In genomic region chr20:13008761-13009681, GRCh38 we compare ENCODE assay signal across 8 cellular contexts. TPM values are rescaled to one million over a fixed set of nuclear protein-coding genes. Genes with fewer than 3 reads are reported as not detected.
DNase-seq lines count a peak whose midpoint lies in the region; ATAC-seq, FAIRE-seq and TF ChIP-seq lines count a peak whose summit lies in the region.

Gene SPTLC3, plus strand, starts transcription at chr20:13008972. Its CDS starts 296 bp downstream, at chr20:13009268.

- peak within 1 kb of the TSS; percentile 61 for H3K4me3 Mint-ChIP-seq in activated T-cell treated with anti-CD3 and anti-CD28 coated beads, Interleukin-2, amount 50 U/mL, for 4 hours
- H3K4me3 Mint-ChIP-seq in osteocyte (ENCODE audit: unreplicated experiment) = peak within 1 kb of the TSS; percentile 72

- H3K36me3 Mint-ChIP-seq in activated T-cell treated with anti-CD3 and anti-CD28 coated beads, Interleukin-2, amount 50 U/mL, for 4 hours (ENCODE audit: insufficient read depth) = no peaks in the 10 kb centered on the region
- no peaks in the 10 kb centered on the region for H3K36me3 Mint-ChIP-seq in osteocyte (ENCODE audit: unreplicated experiment)

- H3K4me3 ChIP-seq in SJSA1 (peak within 1 kb of the TSS; percentile 34), fibroblast of villous mesenchyme (ENCODE audit: low read depth, low read length) (peak within 1 kb of the TSS; percentile 69)

- H3K27ac ChIP-seq in SJSA1 = peak within 1 kb of the TSS; percentile 54

- peaks cover 38% of the 10 kb centered on the region for H3K4me1 ChIP-seq in SJSA1 (replicated peaks)

- peak; percentile 47 to 49 for ATAC-seq in activated T-cell treated with anti-CD3 and anti-CD28 coated beads, Interleukin-2, amount 50 U/mL, for 4 hours
- peak; percentile 10 for ATAC-seq in HG02943 (IDR thresholded peaks at IDR 0.05; ENCODE audit: low read depth, unreplicated experiment)

- no peaks in the 10 kb centered on the region for H3K9me3 ChIP-seq in SJSA1 (replicated peaks)

- TF ChIP-seq CTCF in fibroblast of villous mesenchyme (IDR thresholded peaks at IDR 0.05; ENCODE audit: insufficient read depth, low read depth, low read length) (peak; percentile 2), osteocyte (IDR thresholded peaks at IDR 0.05) (peak; percentile 20), D721Med (IDR thresholded peaks at IDR 0.05; ENCODE audit: insufficient read depth, missing control alignments) (no peak)

- H3K27ac Mint-ChIP-seq in osteocyte (ENCODE audit: unreplicated experiment) = peak within 1 kb of the TSS; percentile 65

- H3K27me3 Mint-ChIP-seq in activated T-cell treated with anti-CD3 and anti-CD28 coated beads, Interleukin-2, amount 50 U/mL, for 4 hours (ENCODE audit: low read depth) = peaks cover 1% of the 10 kb centered on the region
- no peaks in the 10 kb centered on the region for H3K27me3 Mint-ChIP-seq in osteocyte (ENCODE audit: unreplicated experiment)

- H3K36me3 ChIP-seq in SJSA1 = no peaks in the 10 kb centered on the region

- H3K9me3 Mint-ChIP-seq in activated T-cell treated with anti-CD3 and anti-CD28 coated beads, Interleukin-2, amount 50 U/mL, for 4 hours = no peaks in the 10 kb centered on the region
- no peaks in the 10 kb centered on the region for H3K9me3 Mint-ChIP-seq in osteocyte (ENCODE audit: unreplicated experiment)

- no peak for DNase-seq in activated T-cell treated with anti-CD3 and anti-CD28 coated beads, Interleukin-2, amount 50 U/mL, for 4 hours
- DNase-seq in activated T-cell treated with anti-CD3 and anti-CD28 coated beads for 4 hours (no peak), SJSA1 (ENCODE audit: low read depth in 1 of 2, low spot score in 2 of 2) (peak in 1 of 2 experiments; percentile 41), fibroblast of villous mesenchyme (ENCODE audit: low read depth) (peak; percentile 64), osteocyte (ENCODE audit: extremely low spot score, unreplicated experiment) (no peak), D721Med (ENCODE audit: insufficient read length, low spot score) (no peak), DMS114 treated with DMSO at 0.1 percent for 48 hours (lab: John Stamatoyannopoulos, UW; ENCODE audit: unreplicated experiment) (no peak)

- FAIRE-seq in D721Med (lab: Jason Lieb, UNC) = no peak

- peaks cover 19% of the 10 kb centered on the region for H3K4me1 Mint-ChIP-seq in activated T-cell treated with anti-CD3 and anti-CD28 coated beads, Interleukin-2, amount 50 U/mL, for 4 hours (ENCODE audit: low read depth)
- peaks cover 53% of the 10 kb centered on the region for H3K4me1 Mint-ChIP-seq in osteocyte (ENCODE audit: unreplicated experiment)

- no peaks in the 10 kb centered on the region for H3K27me3 ChIP-seq in SJSA1 (replicated peaks)

RNA-seq across cellular contexts. Expression of gene SPTLC3, which starts in this region (rescaled TPM):
- total RNA-seq in activated T-cell treated with anti-CD3 and anti-CD28 coated beads, Interleukin-2, amount 50 U/mL, for 4 hours = under 1 TPM; 0.16 to 0.71 (median 0.23) TPM
- 4.5 and 13.6 TPM in 2 replicates for total RNA-seq in SJSA1 (2014; rRNA removed; shearing (Covaris generic))
- under 0.01 and 0.97 TPM in 2 replicates for total RNA-seq in fibroblast of villous mesenchyme
- total RNA-seq in osteocyte = 5.0 and 5.8 TPM in 2 replicates

Comparison
In these comparisons a context has a peak if more than half of its experiments do, and no peak if none do; other contexts are left out.
1. Peak in ATAC-seq in activated T-cell treated with anti-CD3 and anti-CD28 coated beads, Interleukin-2, amount 50 U/mL, for 4 hours; RNA of the gene not detected or under 1 TPM.
2. Peak in DNase-seq and H3K4me3 ChIP-seq in fibroblast of villous mesenchyme; RNA of the gene not detected or under 1 TPM.